In the genomic region with DNA sequence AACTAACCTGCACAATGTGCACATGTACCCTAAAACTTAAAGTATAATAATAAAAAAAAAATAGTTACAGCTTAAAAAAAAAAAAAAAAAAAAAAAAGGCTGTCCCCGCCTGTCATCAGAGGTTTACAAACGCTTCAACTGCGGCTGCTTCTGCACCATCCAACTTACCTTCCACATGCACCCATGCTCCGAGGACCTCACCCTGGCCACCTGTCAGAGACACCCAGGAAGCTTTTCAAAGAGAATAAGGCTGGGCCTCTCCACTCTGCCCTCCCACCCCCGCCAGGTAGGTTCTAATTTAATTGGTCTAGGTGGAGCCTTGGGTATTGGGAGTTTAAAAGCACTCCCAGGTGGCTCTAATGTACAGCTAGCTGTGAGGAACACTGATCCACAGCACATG, we compare ENCODE assay signal across 7 cellular contexts.
"Had no signal": no experiment of that assay in that cellular context is flagged by ENCODE, and none has a peak within 500 bp of the region (broad histone marks: within the 10 kb centered on the region; RNA-seq: fewer than 3 reads in every experiment).

No MANE protein-coding gene starts in this region.

- FAIRE-seq: HTR-8/SVneo, K562 had no signal

- H3K9me3 Mint-ChIP-seq: IgD-negative memory B cell had no signal

- H3K27ac Mint-ChIP-seq: IgD-negative memory B cell had no signal

- H3K27ac ChIP-seq: HL-60 had no signal

- DNase-seq: IMR-90, KBM-7, KG1 had no signal

- H3K4me3 Mint-ChIP-seq: IgD-negative memory B cell had no signal

- H3K4me3 ChIP-seq: K562 had no signal

- ATAC-seq: K562 had no signal
